22 cellular contexts compared by ENCODE assay signal in genomic region chr2:3503483-3503882, GRCh38. TPM values are rescaled to one million over a fixed set of nuclear protein-coding genes. Genes with fewer than 3 reads are reported as not detected.
DNase-seq lines count a peak whose midpoint lies in the region; ATAC-seq and TF ChIP-seq lines count a peak whose summit lies in the region.
"Had no signal": no experiment of that assay in that cellular context is flagged by ENCODE, and none has a peak within 500 bp of the region (broad histone marks: within the 10 kb centered on the region; RNA-seq: fewer than 3 reads in every experiment).

No MANE protein-coding gene starts in this region.

- POLR2A ChIA-PET in WTC11 (lab: Charles Lee) = no interaction called here
- POLR2A ChIA-PET in HEK293T (lab: Yijun Ruan, JAX) = no interaction called here

- H3K27ac Mint-ChIP-seq in Calu3 (ENCODE audit: unreplicated experiment) = peak overlapping the region; percentile 6
- H3K27ac Mint-ChIP-seq in WTC11 = peak overlapping the region; percentile 20; the same call in 1 of the 2 replicates
- H3K27ac Mint-ChIP-seq in nephron progenitor cell = peak overlapping the region; percentile 83
- no peak overlapping the region for H3K27ac Mint-ChIP-seq in progenitor cell of endocrine pancreas
- H3K27ac Mint-ChIP-seq: B cell had no signal

- no peak overlapping the region for H3K4me3 Mint-ChIP-seq in Calu3 (ENCODE audit: low read depth, unreplicated experiment)
- no peak overlapping the region for H3K4me3 Mint-ChIP-seq in WTC11
- no peak overlapping the region for H3K4me3 Mint-ChIP-seq in nephron progenitor cell
- H3K4me3 Mint-ChIP-seq in progenitor cell of endocrine pancreas (ENCODE audit: low read depth) = no peak overlapping the region
- H3K4me3 Mint-ChIP-seq: B cell had no signal

- no peaks in the 10 kb centered on the region for H3K4me1 Mint-ChIP-seq in Calu3 (ENCODE audit: low read depth, unreplicated experiment)
- no peaks in the 10 kb centered on the region for H3K4me1 Mint-ChIP-seq in WTC11
- peaks cover 17% of the 10 kb centered on the region for H3K4me1 Mint-ChIP-seq in nephron progenitor cell
- H3K4me1 Mint-ChIP-seq in progenitor cell of endocrine pancreas (ENCODE audit: low read depth) = peaks cover 17% of the 10 kb centered on the region
- H3K4me1 Mint-ChIP-seq: B cell had no signal

- TF ChIP-seq CTCF in Calu3 (IDR thresholded peaks at IDR 0.05; ENCODE audit: unreplicated experiment) = no peak
- no peak for TF ChIP-seq CTCF in WTC11 (IDR thresholded peaks at IDR 0.05)
- no peak for TF ChIP-seq CTCF in nephron progenitor cell (IDR thresholded peaks at IDR 0.05)
- no peak for TF ChIP-seq CTCF in progenitor cell of endocrine pancreas (IDR thresholded peaks at IDR 0.05; ENCODE audit: unreplicated experiment)

- H3K36me3 Mint-ChIP-seq in Calu3 (ENCODE audit: insufficient read depth, unreplicated experiment) (peaks cover 24% of the 10 kb centered on the region), WTC11 (peaks cover 19% of the 10 kb centered on the region), nephron progenitor cell (ENCODE audit: low read depth) (peaks cover 66% of the 10 kb centered on the region), progenitor cell of endocrine pancreas (ENCODE audit: insufficient read depth) (peaks cover 56% of the 10 kb centered on the region)

- no TSS peak for BruUV-seq in Calu3 (replicated peaks; lab: Mats Ljungman, UMichigan)

- no peak for ATAC-seq in left cardiac atrium
- ATAC-seq in WTC11 = no peak
- ATAC-seq: A549 had no signal

- no peaks in the 10 kb centered on the region for H3K9me3 Mint-ChIP-seq in Calu3 (ENCODE audit: low read depth, unreplicated experiment)
- peaks cover 9% of the 10 kb centered on the region for H3K9me3 Mint-ChIP-seq in WTC11
- H3K9me3 Mint-ChIP-seq in nephron progenitor cell = peaks cover 12% of the 10 kb centered on the region
- H3K9me3 Mint-ChIP-seq in progenitor cell of endocrine pancreas (ENCODE audit: low read depth) = peaks cover 12% of the 10 kb centered on the region

- CTCF ChIA-PET in Calu3 (lab: Charles Lee) = no interaction called here
- CTCF ChIA-PET in WTC11 (lab: Charles Lee) = no interaction called here
- CTCF ChIA-PET in HEK293T (lab: Yijun Ruan, JAX) = no interaction called here

- DNase-seq in cardiac septum (ENCODE audit: low spot score) (peak; percentile 47), left cardiac atrium (no peak), Calu3 (no peak), WTC11 (ENCODE audit: low spot score) (no peak), nephron progenitor cell (no peak), HEK293T (ENCODE audit: extremely low spot score) (no peak), mesenteric fat pad (ENCODE audit: low spot score) (no peak), progenitor cell of endocrine pancreas (ENCODE audit: low spot score, unreplicated experiment) (no peak)
- DNase-seq: COR-L47, DMS 273 treated with DMSO at 0.1 percent for 48 hours, DMS79 treated with DMSO at 0.1 percent for 48 hours, KG1, NCI-H1092, NCI-H1436, NCI-H187 treated with DMSO at 0.1 percent for 48 hours, NCI-H2107, NCI-H446 treated with DMSO at 0.1 percent for 48 hours, NCI-H69, SIG-M5, SK-N-SH had no signal

- H3K27me3 Mint-ChIP-seq in Calu3 (ENCODE audit: unreplicated experiment) = no peaks in the 10 kb centered on the region
- no peaks in the 10 kb centered on the region for H3K27me3 Mint-ChIP-seq in WTC11 (ENCODE audit: low read depth)
- no peaks in the 10 kb centered on the region for H3K27me3 Mint-ChIP-seq in nephron progenitor cell (ENCODE audit: low read depth, poor library complexity)
- H3K27me3 Mint-ChIP-seq in progenitor cell of endocrine pancreas = no peaks in the 10 kb centered on the region
- H3K27me3 Mint-ChIP-seq: B cell had no signal

- intact Hi-C loops in cardiac septum (cut with DNase I) (no loop called here), left cardiac atrium (cut with DNase I) (no loop called here), Calu3 (cut with micrococcal nuclease; ENCODE audit: unreplicated experiment) (no loop called here)

TF ChIP-seq in WTC11, 78 proteins besides CTCF, POLR2A, EP300 and RAD21 (continues in another document):
- TF ChIP-seq MXD4 (CRISPR knock-in tag; IDR thresholded peaks at IDR 0.05; ENCODE audit: borderline replicate concordance) (no peak), GRHL2 (CRISPR knock-in tag; IDR thresholded peaks at IDR 0.05; ENCODE audit: insufficient replicate concordance, severe bottlenecking) (no peak), EMX1 (CRISPR knock-in tag; IDR thresholded peaks at IDR 0.05) (no peak), SP1 (CRISPR knock-in tag; conservative IDR thresholded peaks at IDR 0.05) (no peak), ZNF219 (CRISPR knock-in tag; IDR thresholded peaks at IDR 0.05; ENCODE audit: borderline replicate concordance) (no peak), SMAD3 (CRISPR knock-in tag; IDR thresholded peaks at IDR 0.05; ENCODE audit: borderline replicate concordance) (no peak), ZNF512 (CRISPR knock-in tag; IDR thresholded peaks at IDR 0.05; ENCODE audit: borderline replicate concordance) (no peak), CDX4 (CRISPR knock-in tag; IDR thresholded peaks at IDR 0.05; ENCODE audit: borderline replicate concordance) (no peak)

TF ChIP-seq in HEK293T, 16 proteins besides CTCF, POLR2A, EP300 and RAD21:
- TF ChIP-seq PKNOX1 (IDR thresholded peaks at IDR 0.05) = no peak
- TF ChIP-seq ELF4 (IDR thresholded peaks at IDR 0.05) = no peak
- no peak for TF ChIP-seq ARNT (IDR thresholded peaks at IDR 0.05)
- TF ChIP-seq CTBP1 (IDR thresholded peaks at IDR 0.05; ENCODE audit: borderline replicate concordance) = no peak
- no peak for TF ChIP-seq LEF1 (IDR thresholded peaks at IDR 0.05; ENCODE audit: borderline replicate concordance)
- TF ChIP-seq SUZ12 (IDR thresholded peaks at IDR 0.05) = no peak
- no peak for TF ChIP-seq FOXA1 (IDR thresholded peaks at IDR 0.05)
- no peak for TF ChIP-seq SP1 (IDR thresholded peaks at IDR 0.05)
- no peak for TF ChIP-seq L3MBTL2 (conservative IDR thresholded peaks at IDR 0.05)
- TF ChIP-seq HDGF (IDR thresholded peaks at IDR 0.05; ENCODE audit: borderline replicate concordance) = no peak
- TF ChIP-seq FOXM1 (IDR thresholded peaks at IDR 0.05; ENCODE audit: borderline replicate concordance) = no peak
- no peak for TF ChIP-seq TARDBP (IDR thresholded peaks at IDR 0.05)
- no peak for TF ChIP-seq NFRKB (IDR thresholded peaks at IDR 0.05)
- TF ChIP-seq ZNF384 (IDR thresholded peaks at IDR 0.05) = no peak
- no peak for TF ChIP-seq FOXK2 (IDR thresholded peaks at IDR 0.05)
- TF ChIP-seq BHLHE40 (IDR thresholded peaks at IDR 0.05; ENCODE audit: borderline replicate concordance) = no peak

RNA-seq across cellular contexts. Expression of gene ADI1, which starts 15.8 kb away (rescaled TPM):
- total RNA-seq in cardiac septum (135 TPM), left cardiac atrium (100 to 1,000 TPM; 102 to 128 TPM), Calu3 (2022) (30.1 and 32.6 TPM in 2 replicates), WTC11 (2021) (20.1 to 21.4 TPM (median 20.1 TPM) in 3 replicates), mesenteric fat pad (63.6 TPM), progenitor cell of endocrine pancreas (41.8 and 46.6 TPM in 2 replicates)

RNA-seq across cellular contexts. Expression of gene RNASEH1, which starts 54.6 kb away (rescaled TPM):
- total RNA-seq in cardiac septum (21.4 TPM), left cardiac atrium (10 to 100 TPM; 17.3 to 22.2 TPM), Calu3 (2022) (29.8 and 30.2 TPM in 2 replicates), WTC11 (2021) (34.0 to 44.4 TPM (median 38.7 TPM) in 3 replicates), mesenteric fat pad (27.1 TPM), progenitor cell of endocrine pancreas (18.5 and 21.8 TPM in 2 replicates)
